9 cellular contexts compared by ENCODE assay signal in genomic region chr2:55843096-55843991, GRCh38.
A peak's percentile ranks its signal among the peaks of the same experiment; 100 is the strongest.
DNase-seq lines count a peak whose midpoint lies in the region; ATAC-seq and TF ChIP-seq lines count a peak whose summit lies in the region.
"Had no signal": no experiment of that assay in that cellular context is flagged by ENCODE, and none has a peak within 500 bp of the region (broad histone marks: within the 10 kb centered on the region; RNA-seq: fewer than 3 reads in every experiment).

No MANE protein-coding gene starts in this region.

- intact Hi-C loops in Panc1 (cut with micrococcal nuclease; ENCODE audit: unreplicated experiment): no loop called here

- DNase-seq in NCI-H187 treated with DMSO at 0.1 percent for 48 hours (lab: John Stamatoyannopoulos, UW) (peak; percentile 47), NCI-H187 (lab: John Stamatoyannopoulos, UW) (no peak), Panc1 (ENCODE audit: low read depth, low spot score) (peak; percentile 93), foreskin keratinocyte (peak; percentile 81 to 92), upper lobe of left lung (peak in 1 of 2 donors; percentile 70), HK-2 (ENCODE audit: unreplicated experiment) (no peak)
- no peak for DNase-seq in activated CD8-positive, alpha-beta memory T cell treated with anti-CD3 and anti-CD28 coated beads for 24 hours
- DNase-seq: 8988T had no signal

- WGBS in upper lobe of left lung, 2 donors: 30 to 32% methylated on average over 6 of the region's 6 CpGs

- no peaks in the 10 kb centered on the region for H3K9me3 ChIP-seq in Panc1 (ENCODE audit: control insufficient read depth, insufficient read depth, low read depth, low read length)
- no peaks in the 10 kb centered on the region for H3K9me3 ChIP-seq in upper lobe of left lung

- H3K27me3 ChIP-seq in Panc1 (ENCODE audit: control insufficient read depth, insufficient read depth, low read length) (no peaks in the 10 kb centered on the region), foreskin keratinocyte (no peaks in the 10 kb centered on the region), upper lobe of left lung (no peaks in the 10 kb centered on the region)

- H3K4me3 ChIP-seq in Panc1 (ENCODE audit: low read depth in 2 of 2, low read length in 2 of 2) (no peak overlapping the region), upper lobe of left lung (no peak overlapping the region)

- CTCF ChIA-PET in Panc1 (lab: Charles Lee): no interaction called here

- TF ChIP-seq POLR2A in upper lobe of left lung (IDR thresholded peaks at IDR 0.05): no peak

- ATAC-seq in Panc1: peak; percentile 86
- peak; percentile 30 for ATAC-seq in foreskin keratinocyte
- peak; percentile 58 to 87 for ATAC-seq in upper lobe of left lung (ENCODE audit: low FRiP score in 2 of 2)
- ATAC-seq in GM18867 (IDR thresholded peaks at IDR 0.05; ENCODE audit: unreplicated experiment): no peak

- TF ChIP-seq CTCF in Panc1 (IDR thresholded peaks at IDR 0.05) (no peak), foreskin keratinocyte (conservative IDR thresholded peaks at IDR 0.05) (no peak), upper lobe of left lung (IDR thresholded peaks at IDR 0.05) (no peak)

- no TSS peak for BruUV-seq in Panc1 (replicated peaks; lab: Mats Ljungman, UMichigan)

- H3K36me3 ChIP-seq in Panc1 (ENCODE audit: control insufficient read depth, insufficient read depth, low read length): no peaks in the 10 kb centered on the region
- H3K36me3 ChIP-seq in upper lobe of left lung: no peaks in the 10 kb centered on the region

- peak overlapping the region; percentile 76; the same call in 1 of the 2 replicates for H3K27ac ChIP-seq in Panc1 (ENCODE audit: low read length)
- H3K27ac ChIP-seq in foreskin keratinocyte: peak overlapping the region; percentile 74
- H3K27ac ChIP-seq in upper lobe of left lung: peak overlapping the region; percentile 58 to 79 (median 65)

- POLR2A ChIA-PET in Panc1 (lab: Charles Lee): no interaction called here

- in situ Hi-C loops in Panc1 (cut with HindIII; ENCODE audit: low pct_unique_long_range_greater_than_20kb, low sequenced_read_pairs): no loop called here

- TF ChIP-seq EP300 in upper lobe of left lung (IDR thresholded peaks at IDR 0.05): peak in 3 of 4 donors; percentile 7 to 82 (median 66)

- H3K4me1 ChIP-seq in Panc1 (ENCODE audit: control insufficient read depth, insufficient read depth, low read length) (peaks cover 25% of the 10 kb centered on the region), foreskin keratinocyte (peaks cover 29% of the 10 kb centered on the region), upper lobe of left lung (peaks cover 0 to 20% (median 5%) of the 10 kb centered on the region in 4 donors)

Comparison
In these comparisons a context has a peak if more than half of its experiments do, and no peak if none do; other contexts are left out.
1. DNase-seq: peak in NCI-H187 treated with DMSO at 0.1 percent for 48 hours (single experiment), Panc1 (single experiment) and foreskin keratinocyte (2 of 2); none in NCI-H187 (0 of 2), HK-2 (single experiment) and activated CD8-positive, alpha-beta memory T cell treated with anti-CD3 and anti-CD28 coated beads for 24 hours (single experiment).
2. Peak in every context shown above with its lines, with median percentiles within 50 percentile points of each other: H3K27ac ChIP-seq.